In genomic region chr13:43546821-43547220, GRCh38 we compare ENCODE assay signal across 20 cellular contexts.
"Had no signal": no experiment of that assay in that cellular context is flagged by ENCODE, and none has a peak within 500 bp of the region (broad histone marks: within the 10 kb centered on the region; RNA-seq: fewer than 3 reads in every experiment).

No MANE protein-coding gene starts in this region.

- H3K4me3 ChIP-seq: adrenal gland, body of pancreas, cardiac muscle cell, right lobe of liver, testis had no signal

- DNase-seq: activated CD4-positive, alpha-beta T cell treated with anti-CD3 and anti-CD28 coated beads for 48 hours; activated CD4-positive, alpha-beta T cell treated with anti-CD3 and anti-CD28 coated beads, Interleukin-2, amount 50 U/mL, for 48 hours; activated CD8-positive, alpha-beta memory T cell treated with anti-CD3 and anti-CD28 coated beads for 24 hours; activated effector memory CD4-positive, alpha-beta T cell treated with Interleukin-2 at 50 U/mL for 16 hours; activated naive CD4-positive, alpha-beta T cell treated with Interleukin-2 at 50 U/mL for 16 hours; activated naive CD8-positive, alpha-beta T cell treated with anti-CD3 and anti-CD28 coated beads for 36 hours; aorta; body of pancreas; cortex of kidney; endodermal cell; immature natural killer cell; stimulated activated CD4-positive, alpha-beta T cell treated with anti-CD3 and anti-CD28 coated beads, Interleukin-12 subunit alpha, Interleukin-12 subunit beta, amount 100 ng/mL, for 4 hours; stimulated activated CD4-positive, alpha-beta T cell treated with anti-CD3 and anti-CD28 coated beads, Interleukin-4, amount 100 ng/mL, for 1 hour; stimulated activated naive CD8-positive, alpha-beta T cell treated with anti-CD3 and anti-CD28 coated beads, Interleukin-15, Interleukin-2, amounts not matched to agents 100 U/mL and 50 U/mL, for 24 hours; trophoblast cell had no signal

- H3K36me3 ChIP-seq: adrenal gland, cardiac muscle cell, neutrophil, right lobe of liver had no signal

- H3K4me1 ChIP-seq: body of pancreas, right lobe of liver had no signal

- H3K9me3 ChIP-seq: adrenal gland, body of pancreas, neutrophil, right lobe of liver, testis had no signal

- H3K27me3 ChIP-seq: adrenal gland, body of pancreas, cardiac muscle cell, neutrophil, right lobe of liver, testis had no signal

- H3K27ac ChIP-seq: body of pancreas, neutrophil, right lobe of liver, testis had no signal
